In genomic region chr10:62048919-62049636, GRCh38 we compare ENCODE assay signal across 1 cellular context.
TF ChIP-seq lines count a peak whose summit lies in the region.

No MANE protein-coding gene starts in this region.

TF ChIP-seq in K562, 482 proteins besides CTCF, POLR2A, EP300 and RAD21 (continued from another document and continues in another):
- TF ChIP-seq, protein P1, sequence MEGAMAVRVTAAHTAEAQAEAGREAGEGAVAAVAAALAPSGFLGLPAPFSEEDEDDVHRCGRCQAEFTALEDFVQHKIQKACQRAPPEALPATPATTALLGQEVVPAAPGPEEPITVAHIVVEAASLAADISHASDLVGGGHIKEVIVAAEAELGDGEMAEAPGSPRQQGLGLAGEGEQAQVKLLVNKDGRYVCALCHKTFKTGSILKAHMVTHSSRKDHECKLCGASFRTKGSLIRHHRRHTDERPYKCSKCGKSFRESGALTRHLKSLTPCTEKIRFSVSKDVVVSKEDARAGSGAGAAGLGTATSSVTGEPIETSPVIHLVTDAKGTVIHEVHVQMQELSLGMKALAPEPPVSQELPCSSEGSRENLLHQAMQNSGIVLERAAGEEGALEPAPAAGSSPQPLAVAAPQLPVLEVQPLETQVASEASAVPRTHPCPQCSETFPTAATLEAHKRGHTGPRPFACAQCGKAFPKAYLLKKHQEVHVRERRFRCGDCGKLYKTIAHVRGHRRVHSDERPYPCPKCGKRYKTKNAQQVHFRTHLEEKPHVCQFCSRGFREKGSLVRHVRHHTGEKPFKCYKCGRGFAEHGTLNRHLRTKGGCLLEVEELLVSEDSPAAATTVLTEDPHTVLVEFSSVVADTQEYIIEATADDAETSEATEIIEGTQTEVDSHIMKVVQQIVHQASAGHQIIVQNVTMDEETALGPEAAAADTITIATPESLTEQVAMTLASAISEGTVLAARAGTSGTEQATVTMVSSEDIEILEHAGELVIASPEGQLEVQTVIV (CRISPR knock-in tag; IDR thresholded peaks at IDR 0.05; ENCODE audit: borderline replicate concordance): no peak
- TF ChIP-seq USF1 (CRISPR knock-in tag; IDR thresholded peaks at IDR 0.05) (peak; percentile 44; the same call in 1 of the 2 replicates), GATAD2A (IDR thresholded peaks at IDR 0.05) (no peak), THRAP3 (IDR thresholded peaks at IDR 0.05; ENCODE audit: borderline replicate concordance) (no peak), NUFIP1 (IDR thresholded peaks at IDR 0.05; ENCODE audit: partially characterized antibody) (no peak), PHB (CRISPR knock-in tag; IDR thresholded peaks at IDR 0.05) (no peak), NCOA1 (IDR thresholded peaks at IDR 0.05; ENCODE audit: low read depth) (no peak), FOXA3 (CRISPR knock-in tag; conservative IDR thresholded peaks at IDR 0.05 in 1 of 2, IDR thresholded peaks at IDR 0.05 in 1 of 2) (peak in 1 of 2 experiments; percentile 89; a peak in 2 of 4 replicates), CBX5 (IDR thresholded peaks at IDR 0.05; ENCODE audit: borderline replicate concordance, low read depth) (no peak), SMARCC2 (IDR thresholded peaks at IDR 0.05; ENCODE audit: low read depth) (no peak), TEAD1 (CRISPR knock-in tag; IDR thresholded peaks at IDR 0.05) (0 out of 4 replicates have a peak, but pooled peaks of 1 of the 2 experiments have one; percentile 28), FIP1L1 (IDR thresholded peaks at IDR 0.05; ENCODE audit: low read depth, low read length, poor library complexity, severe bottlenecking) (no peak), RERE (CRISPR knock-in tag; IDR thresholded peaks at IDR 0.05; ENCODE audit: borderline replicate concordance) (no peak), RHOXF2B (CRISPR knock-in tag; conservative IDR thresholded peaks at IDR 0.05) (no peak), ZNF76 (CRISPR knock-in tag; IDR thresholded peaks at IDR 0.05; ENCODE audit: borderline replicate concordance) (no peak), ZKSCAN8 (CRISPR knock-in tag; IDR thresholded peaks at IDR 0.05) (no peak), TCF7 (IDR thresholded peaks at IDR 0.05; ENCODE audit: borderline replicate concordance) (no peak), KAT2B (IDR thresholded peaks at IDR 0.05; ENCODE audit: low read depth, low read length) (no peak), FOXK2 (conservative IDR thresholded peaks at IDR 0.05 in 1 of 2, IDR thresholded peaks at IDR 0.05 in 1 of 2; ENCODE audit: low read depth in 2 of 2) (peak in 1 of 2 experiments; percentile 35; a peak in 1 of 4 replicates), NR4A1 (CRISPR knock-in tag; IDR thresholded peaks at IDR 0.05) (no peak), NR4A1 (tag; IDR thresholded peaks at IDR 0.05) (no peak), HDAC6 (IDR thresholded peaks at IDR 0.05; ENCODE audit: low read depth, low read length) (no peak), THRB (CRISPR knock-in tag; conservative IDR thresholded peaks at IDR 0.05) (no peak)
- TF ChIP-seq, protein P2, sequence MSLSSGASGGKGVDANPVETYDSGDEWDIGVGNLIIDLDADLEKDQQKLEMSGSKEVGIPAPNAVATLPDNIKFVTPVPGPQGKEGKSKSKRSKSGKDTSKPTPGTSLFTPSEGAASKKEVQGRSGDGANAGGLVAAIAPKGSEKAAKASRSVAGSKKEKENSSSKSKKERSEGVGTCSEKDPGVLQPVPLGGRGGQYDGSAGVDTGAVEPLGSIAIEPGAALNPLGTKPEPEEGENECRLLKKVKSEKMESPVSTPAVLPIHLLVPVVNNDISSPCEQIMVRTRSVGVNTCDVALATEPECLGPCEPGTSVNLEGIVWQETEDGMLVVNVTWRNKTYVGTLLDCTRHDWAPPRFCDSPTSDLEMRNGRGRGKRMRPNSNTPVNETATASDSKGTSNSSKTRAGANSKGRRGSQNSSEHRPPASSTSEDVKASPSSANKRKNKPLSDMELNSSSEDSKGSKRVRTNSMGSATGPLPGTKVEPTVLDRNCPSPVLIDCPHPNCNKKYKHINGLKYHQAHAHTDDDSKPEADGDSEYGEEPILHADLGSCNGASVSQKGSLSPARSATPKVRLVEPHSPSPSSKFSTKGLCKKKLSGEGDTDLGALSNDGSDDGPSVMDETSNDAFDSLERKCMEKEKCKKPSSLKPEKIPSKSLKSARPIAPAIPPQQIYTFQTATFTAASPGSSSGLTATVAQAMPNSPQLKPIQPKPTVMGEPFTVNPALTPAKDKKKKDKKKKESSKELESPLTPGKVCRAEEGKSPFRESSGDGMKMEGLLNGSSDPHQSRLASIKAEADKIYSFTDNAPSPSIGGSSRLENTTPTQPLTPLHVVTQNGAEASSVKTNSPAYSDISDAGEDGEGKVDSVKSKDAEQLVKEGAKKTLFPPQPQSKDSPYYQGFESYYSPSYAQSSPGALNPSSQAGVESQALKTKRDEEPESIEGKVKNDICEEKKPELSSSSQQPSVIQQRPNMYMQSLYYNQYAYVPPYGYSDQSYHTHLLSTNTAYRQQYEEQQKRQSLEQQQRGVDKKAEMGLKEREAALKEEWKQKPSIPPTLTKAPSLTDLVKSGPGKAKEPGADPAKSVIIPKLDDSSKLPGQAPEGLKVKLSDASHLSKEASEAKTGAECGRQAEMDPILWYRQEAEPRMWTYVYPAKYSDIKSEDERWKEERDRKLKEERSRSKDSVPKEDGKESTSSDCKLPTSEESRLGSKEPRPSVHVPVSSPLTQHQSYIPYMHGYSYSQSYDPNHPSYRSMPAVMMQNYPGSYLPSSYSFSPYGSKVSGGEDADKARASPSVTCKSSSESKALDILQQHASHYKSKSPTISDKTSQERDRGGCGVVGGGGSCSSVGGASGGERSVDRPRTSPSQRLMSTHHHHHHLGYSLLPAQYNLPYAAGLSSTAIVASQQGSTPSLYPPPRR (CRISPR knock-in tag; IDR thresholded peaks at IDR 0.05; ENCODE audit: borderline replicate concordance): no peak
- TF ChIP-seq, protein P3, sequence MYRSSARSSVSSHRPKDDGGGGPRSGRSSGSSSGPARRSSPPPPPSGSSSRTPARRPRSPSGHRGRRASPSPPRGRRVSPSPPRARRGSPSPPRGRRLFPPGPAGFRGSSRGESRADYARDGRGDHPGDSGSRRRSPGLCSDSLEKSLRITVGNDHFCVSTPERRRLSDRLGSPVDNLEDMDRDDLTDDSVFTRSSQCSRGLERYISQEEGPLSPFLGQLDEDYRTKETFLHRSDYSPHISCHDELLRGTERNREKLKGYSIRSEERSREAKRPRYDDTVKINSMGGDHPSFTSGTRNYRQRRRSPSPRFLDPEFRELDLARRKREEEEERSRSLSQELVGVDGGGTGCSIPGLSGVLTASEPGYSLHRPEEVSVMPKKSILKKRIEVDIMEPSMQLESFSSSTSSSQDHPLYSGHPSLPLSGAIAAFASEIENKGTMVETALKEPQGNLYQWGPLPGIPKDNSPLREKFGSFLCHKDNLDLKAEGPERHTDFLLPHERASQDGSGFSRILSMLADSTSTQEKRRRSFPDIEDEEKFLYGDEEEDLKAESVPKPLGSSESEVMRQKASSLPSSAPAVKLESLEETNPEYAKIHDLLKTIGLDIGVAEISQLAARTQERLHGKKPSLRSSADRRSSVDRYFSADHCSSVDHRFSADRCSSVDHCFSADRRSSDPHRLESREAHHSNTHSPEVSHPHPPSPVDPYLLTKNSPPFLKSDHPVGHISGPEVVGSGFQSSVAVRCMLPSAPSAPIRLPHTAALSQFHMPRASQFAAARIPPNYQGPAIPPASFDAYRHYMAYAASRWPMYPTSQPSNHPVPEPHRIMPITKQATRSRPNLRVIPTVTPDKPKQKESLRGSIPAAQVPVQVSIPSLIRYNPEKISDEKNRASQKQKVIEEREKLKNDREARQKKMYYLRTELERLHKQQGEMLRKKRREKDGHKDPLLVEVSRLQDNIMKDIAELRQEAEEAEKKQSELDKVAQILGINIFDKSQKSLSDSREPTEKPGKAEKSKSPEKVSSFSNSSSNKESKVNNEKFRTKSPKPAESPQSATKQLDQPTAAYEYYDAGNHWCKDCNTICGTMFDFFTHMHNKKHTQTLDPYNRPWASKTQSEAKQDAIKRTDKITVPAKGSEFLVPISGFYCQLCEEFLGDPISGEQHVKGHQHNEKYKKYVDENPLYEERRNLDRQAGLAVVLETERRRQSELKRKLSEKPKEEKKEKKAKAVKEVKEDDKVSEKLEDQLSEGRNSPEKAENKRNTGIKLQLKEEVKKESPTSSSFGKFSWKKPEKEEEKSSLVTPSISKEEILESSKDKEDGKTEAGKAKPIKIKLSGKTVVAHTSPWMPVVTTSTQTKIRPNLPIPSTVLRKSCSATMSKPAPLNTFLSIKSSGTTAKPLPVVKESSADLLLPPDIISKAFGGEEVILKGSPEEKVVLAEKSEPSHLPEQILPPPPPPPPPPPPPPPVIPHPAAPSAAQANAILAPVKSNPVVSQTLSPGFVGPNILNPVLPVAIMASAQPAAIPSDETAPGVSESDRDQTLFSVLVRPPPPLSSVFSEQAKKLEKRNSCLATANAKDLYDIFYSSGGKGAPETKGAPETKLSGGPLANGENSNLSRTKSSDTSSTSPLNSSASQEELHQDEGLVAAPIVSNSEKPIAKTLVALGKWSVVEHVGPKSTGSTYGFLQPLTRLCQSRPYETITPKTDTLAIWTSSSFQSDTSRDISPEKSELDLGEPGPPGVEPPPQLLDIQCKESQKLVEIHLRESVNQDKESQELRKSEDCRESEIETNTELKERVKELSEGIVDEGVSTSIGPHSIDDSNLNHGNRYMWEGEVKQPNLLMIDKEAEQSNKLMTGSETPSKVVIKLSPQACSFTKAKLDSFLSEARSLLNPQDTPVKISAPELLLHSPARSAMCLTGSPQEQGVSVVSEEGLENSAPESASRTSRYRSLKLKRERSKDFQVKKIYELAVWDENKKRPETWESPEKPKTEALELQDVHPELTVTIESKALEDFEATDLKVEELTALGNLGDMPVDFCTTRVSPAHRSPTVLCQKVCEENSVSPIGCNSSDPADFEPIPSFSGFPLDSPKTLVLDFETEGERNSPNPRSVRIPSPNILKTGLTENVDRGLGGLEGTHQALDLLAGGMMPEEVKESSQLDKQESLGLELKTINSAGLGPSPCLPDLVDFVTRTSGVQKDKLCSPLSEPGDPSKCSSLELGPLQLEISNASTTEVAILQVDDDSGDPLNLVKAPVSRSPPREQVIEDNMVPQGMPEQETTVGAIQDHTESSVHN (IDR thresholded peaks at IDR 0.05; ENCODE audit: borderline replicate concordance in 1 of 2, low read depth in 1 of 2): no peak
- TF ChIP-seq, protein P4, sequence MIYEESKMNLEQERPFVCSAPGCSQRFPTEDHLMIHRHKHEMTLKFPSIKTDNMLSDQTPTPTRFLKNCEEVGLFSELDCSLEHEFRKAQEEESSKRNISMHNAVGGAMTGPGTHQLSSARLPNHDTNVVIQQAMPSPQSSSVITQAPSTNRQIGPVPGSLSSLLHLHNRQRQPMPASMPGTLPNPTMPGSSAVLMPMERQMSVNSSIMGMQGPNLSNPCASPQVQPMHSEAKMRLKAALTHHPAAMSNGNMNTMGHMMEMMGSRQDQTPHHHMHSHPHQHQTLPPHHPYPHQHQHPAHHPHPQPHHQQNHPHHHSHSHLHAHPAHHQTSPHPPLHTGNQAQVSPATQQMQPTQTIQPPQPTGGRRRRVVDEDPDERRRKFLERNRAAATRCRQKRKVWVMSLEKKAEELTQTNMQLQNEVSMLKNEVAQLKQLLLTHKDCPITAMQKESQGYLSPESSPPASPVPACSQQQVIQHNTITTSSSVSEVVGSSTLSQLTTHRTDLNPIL (CRISPR knock-in tag; IDR thresholded peaks at IDR 0.05): no peak
- TF ChIP-seq, protein P5, sequence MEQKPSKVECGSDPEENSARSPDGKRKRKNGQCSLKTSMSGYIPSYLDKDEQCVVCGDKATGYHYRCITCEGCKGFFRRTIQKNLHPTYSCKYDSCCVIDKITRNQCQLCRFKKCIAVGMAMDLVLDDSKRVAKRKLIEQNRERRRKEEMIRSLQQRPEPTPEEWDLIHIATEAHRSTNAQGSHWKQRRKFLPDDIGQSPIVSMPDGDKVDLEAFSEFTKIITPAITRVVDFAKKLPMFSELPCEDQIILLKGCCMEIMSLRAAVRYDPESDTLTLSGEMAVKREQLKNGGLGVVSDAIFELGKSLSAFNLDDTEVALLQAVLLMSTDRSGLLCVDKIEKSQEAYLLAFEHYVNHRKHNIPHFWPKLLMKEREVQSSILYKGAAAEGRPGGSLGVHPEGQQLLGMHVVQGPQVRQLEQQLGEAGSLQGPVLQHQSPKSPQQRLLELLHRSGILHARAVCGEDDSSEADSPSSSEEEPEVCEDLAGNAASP (IDR thresholded peaks at IDR 0.05): no peak
